1 cellular context compared by ENCODE assay signal in the genomic region with DNA sequence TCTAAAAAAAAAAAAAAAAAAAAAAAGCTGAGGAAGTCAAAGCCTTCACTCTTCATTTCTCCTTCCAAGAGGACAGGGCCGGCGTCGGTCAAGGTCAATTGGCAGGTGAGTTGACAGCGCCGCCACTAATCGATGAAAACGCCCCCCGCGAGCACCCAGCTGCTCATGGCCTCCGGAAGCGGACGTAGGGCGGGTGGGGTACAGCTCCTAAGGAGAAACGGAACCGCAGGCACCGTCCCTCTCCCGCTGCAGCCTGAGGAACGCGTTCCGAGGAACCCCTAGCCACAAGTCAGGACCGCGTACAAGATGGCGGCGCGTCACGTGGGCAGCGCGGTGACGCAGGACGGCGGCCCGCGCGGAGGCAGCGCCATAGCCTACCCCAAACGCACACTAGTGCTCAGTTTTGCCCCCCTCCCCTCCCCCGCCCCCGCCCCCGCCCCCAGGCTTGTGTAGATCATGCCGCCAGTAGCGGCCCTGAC.
TF ChIP-seq lines count a peak whose summit lies in the region.

A gene (plus strand): TSS at position 465 of the 479 bp plus-strand sequence. CDS start 16,045 bp downstream, outside the sequence.

TF ChIP-seq in HepG2, 621 proteins besides CTCF, POLR2A, EP300 and RAD21 (continued from another document and continues in another):
- TF ChIP-seq, protein P1, sequence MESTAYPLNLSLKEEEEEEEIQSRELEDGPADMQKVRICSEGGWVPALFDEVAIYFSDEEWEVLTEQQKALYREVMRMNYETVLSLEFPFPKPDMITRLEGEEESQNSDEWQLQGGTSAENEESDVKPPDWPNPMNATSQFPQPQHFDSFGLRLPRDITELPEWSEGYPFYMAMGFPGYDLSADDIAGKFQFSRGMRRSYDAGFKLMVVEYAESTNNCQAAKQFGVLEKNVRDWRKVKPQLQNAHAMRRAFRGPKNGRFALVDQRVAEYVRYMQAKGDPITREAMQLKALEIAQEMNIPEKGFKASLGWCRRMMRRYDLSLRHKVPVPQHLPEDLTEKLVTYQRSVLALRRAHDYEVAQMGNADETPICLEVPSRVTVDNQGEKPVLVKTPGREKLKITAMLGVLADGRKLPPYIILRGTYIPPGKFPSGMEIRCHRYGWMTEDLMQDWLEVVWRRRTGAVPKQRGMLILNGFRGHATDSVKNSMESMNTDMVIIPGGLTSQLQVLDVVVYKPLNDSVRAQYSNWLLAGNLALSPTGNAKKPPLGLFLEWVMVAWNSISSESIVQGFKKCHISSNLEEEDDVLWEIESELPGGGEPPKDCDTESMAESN (CRISPR knock-in tag; conservative IDR thresholded peaks at IDR 0.05): peak; percentile 77; the same call in 1 of the 2 replicates
- TF ChIP-seq MTF1 (CRISPR knock-in tag; IDR thresholded peaks at IDR 0.05) (no peak), GATAD1 (CRISPR knock-in tag; IDR thresholded peaks at IDR 0.05) (peak; percentile 89), YEATS2 (CRISPR knock-in tag; IDR thresholded peaks at IDR 0.05; ENCODE audit: borderline replicate concordance) (peak; percentile 90), SMC3 (IDR thresholded peaks at IDR 0.05; ENCODE audit: low read length) (no peak), ZEB1 (IDR thresholded peaks at IDR 0.05; ENCODE audit: insufficient replicate concordance, low read depth) (no peak), BCL6 (CRISPR knock-in tag; IDR thresholded peaks at IDR 0.05) (0 out of 2 replicates have a peak, but pooled peaks have one; percentile 12), MBD4 (IDR thresholded peaks at IDR 0.05; ENCODE audit: borderline replicate concordance, low read length) (no peak), CENPX (CRISPR knock-in tag; IDR thresholded peaks at IDR 0.05) (no peak), SOX5 (CRISPR knock-in tag; IDR thresholded peaks at IDR 0.05; ENCODE audit: borderline replicate concordance) (0 out of 2 replicates have a peak, but pooled peaks have one; percentile 41), ZNF567 (CRISPR knock-in tag; IDR thresholded peaks at IDR 0.05; ENCODE audit: borderline replicate concordance) (no peak), FOSL1 (CRISPR knock-in tag; IDR thresholded peaks at IDR 0.05; ENCODE audit: borderline replicate concordance) (no peak), ZNF749 (CRISPR knock-in tag; IDR thresholded peaks at IDR 0.05; ENCODE audit: borderline replicate concordance) (0 out of 2 replicates have a peak, but pooled peaks have one; percentile 71), SATB2 (CRISPR knock-in tag; IDR thresholded peaks at IDR 0.05) (no peak), NR2F6 (IDR thresholded peaks at IDR 0.05) (no peak), NR2F6 (CRISPR knock-in tag; IDR thresholded peaks at IDR 0.05) (peak; percentile 39; the same call in 1 of the 2 replicates), SIX4 (CRISPR knock-in tag; IDR thresholded peaks at IDR 0.05) (peak; percentile 16; the same call in 1 of the 2 replicates), ZSCAN25 (CRISPR knock-in tag; IDR thresholded peaks at IDR 0.05) (peak; percentile 58; the same call in 1 of the 2 replicates), MTF2 (CRISPR knock-in tag; IDR thresholded peaks at IDR 0.05; ENCODE audit: borderline replicate concordance) (peak; percentile 31; the same call in 1 of the 2 replicates), STAG1 (CRISPR knock-in tag; IDR thresholded peaks at IDR 0.05) (no peak), ZNF274 (CRISPR knock-in tag; IDR thresholded peaks at IDR 0.05) (0 out of 2 replicates have a peak, but pooled peaks have one; percentile 35), ZNF121 (CRISPR knock-in tag; IDR thresholded peaks at IDR 0.05) (no peak), ZNF83 (CRISPR knock-in tag; IDR thresholded peaks at IDR 0.05; ENCODE audit: borderline replicate concordance) (no peak), NR2F1 (CRISPR knock-in tag; IDR thresholded peaks at IDR 0.05) (no peak)
- TF ChIP-seq, protein P2, sequence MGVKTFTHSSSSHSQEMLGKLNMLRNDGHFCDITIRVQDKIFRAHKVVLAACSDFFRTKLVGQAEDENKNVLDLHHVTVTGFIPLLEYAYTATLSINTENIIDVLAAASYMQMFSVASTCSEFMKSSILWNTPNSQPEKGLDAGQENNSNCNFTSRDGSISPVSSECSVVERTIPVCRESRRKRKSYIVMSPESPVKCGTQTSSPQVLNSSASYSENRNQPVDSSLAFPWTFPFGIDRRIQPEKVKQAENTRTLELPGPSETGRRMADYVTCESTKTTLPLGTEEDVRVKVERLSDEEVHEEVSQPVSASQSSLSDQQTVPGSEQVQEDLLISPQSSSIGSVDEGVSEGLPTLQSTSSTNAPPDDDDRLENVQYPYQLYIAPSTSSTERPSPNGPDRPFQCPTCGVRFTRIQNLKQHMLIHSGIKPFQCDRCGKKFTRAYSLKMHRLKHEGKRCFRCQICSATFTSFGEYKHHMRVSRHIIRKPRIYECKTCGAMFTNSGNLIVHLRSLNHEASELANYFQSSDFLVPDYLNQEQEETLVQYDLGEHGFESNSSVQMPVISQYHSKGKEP (CRISPR knock-in tag; IDR thresholded peaks at IDR 0.05): no peak
- TF ChIP-seq, protein P3, sequence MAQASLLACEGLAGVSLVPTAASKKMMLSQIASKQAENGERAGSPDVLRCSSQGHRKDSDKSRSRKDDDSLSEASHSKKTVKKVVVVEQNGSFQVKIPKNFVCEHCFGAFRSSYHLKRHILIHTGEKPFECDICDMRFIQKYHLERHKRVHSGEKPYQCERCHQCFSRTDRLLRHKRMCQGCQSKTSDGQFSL (CRISPR knock-in tag; IDR thresholded peaks at IDR 0.05): no peak
- TF ChIP-seq, protein P4, sequence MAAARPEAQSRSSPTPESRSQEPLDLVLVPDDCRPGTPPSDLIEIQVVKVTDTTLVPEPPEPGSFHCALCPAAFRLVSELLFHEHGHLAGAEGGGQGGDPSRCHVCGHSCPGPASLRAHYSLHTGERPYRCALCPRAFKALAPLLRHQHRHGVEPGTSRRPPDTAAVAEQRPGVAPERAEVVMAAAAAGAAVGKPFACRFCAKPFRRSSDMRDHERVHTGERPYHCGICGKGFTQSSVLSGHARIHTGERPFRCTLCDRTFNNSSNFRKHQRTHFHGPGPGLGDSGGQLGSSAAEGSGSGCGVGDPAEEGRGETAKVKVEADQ (CRISPR knock-in tag; IDR thresholded peaks at IDR 0.05; ENCODE audit: borderline replicate concordance): peak; percentile 33; the same call in 1 of the 2 replicates
- TF ChIP-seq, protein P5, sequence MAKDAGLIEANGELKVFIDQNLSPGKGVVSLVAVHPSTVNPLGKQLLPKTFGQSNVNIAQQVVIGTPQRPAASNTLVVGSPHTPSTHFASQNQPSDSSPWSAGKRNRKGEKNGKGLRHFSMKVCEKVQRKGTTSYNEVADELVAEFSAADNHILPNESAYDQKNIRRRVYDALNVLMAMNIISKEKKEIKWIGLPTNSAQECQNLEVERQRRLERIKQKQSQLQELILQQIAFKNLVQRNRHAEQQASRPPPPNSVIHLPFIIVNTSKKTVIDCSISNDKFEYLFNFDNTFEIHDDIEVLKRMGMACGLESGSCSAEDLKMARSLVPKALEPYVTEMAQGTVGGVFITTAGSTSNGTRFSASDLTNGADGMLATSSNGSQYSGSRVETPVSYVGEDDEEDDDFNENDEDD (CRISPR knock-in tag; IDR thresholded peaks at IDR 0.05; ENCODE audit: borderline replicate concordance): no peak; the same call in 1 of the 2 replicates
- TF ChIP-seq, protein P6, sequence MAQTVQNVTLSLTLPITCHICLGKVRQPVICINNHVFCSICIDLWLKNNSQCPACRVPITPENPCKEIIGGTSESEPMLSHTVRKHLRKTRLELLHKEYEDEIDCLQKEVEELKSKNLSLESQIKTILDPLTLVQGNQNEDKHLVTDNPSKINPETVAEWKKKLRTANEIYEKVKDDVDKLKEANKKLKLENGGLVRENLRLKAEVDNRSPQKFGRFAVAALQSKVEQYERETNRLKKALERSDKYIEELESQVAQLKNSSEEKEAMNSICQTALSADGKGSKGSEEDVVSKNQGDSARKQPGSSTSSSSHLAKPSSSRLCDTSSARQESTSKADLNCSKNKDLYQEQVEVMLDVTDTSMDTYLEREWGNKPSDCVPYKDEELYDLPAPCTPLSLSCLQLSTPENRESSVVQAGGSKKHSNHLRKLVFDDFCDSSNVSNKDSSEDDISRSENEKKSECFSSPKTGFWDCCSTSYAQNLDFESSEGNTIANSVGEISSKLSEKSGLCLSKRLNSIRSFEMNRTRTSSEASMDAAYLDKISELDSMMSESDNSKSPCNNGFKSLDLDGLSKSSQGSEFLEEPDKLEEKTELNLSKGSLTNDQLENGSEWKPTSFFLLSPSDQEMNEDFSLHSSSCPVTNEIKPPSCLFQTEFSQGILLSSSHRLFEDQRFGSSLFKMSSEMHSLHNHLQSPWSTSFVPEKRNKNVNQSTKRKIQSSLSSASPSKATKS (CRISPR knock-in tag; IDR thresholded peaks at IDR 0.05): no peak
- TF ChIP-seq, protein P7, sequence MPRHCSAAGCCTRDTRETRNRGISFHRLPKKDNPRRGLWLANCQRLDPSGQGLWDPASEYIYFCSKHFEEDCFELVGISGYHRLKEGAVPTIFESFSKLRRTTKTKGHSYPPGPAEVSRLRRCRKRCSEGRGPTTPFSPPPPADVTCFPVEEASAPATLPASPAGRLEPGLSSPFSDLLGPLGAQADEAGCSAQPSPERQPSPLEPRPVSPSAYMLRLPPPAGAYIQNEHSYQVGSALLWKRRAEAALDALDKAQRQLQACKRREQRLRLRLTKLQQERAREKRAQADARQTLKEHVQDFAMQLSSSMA (CRISPR knock-in tag; IDR thresholded peaks at IDR 0.05): peak; percentile 77; the same call in 1 of the 2 replicates
- TF ChIP-seq, protein P8, sequence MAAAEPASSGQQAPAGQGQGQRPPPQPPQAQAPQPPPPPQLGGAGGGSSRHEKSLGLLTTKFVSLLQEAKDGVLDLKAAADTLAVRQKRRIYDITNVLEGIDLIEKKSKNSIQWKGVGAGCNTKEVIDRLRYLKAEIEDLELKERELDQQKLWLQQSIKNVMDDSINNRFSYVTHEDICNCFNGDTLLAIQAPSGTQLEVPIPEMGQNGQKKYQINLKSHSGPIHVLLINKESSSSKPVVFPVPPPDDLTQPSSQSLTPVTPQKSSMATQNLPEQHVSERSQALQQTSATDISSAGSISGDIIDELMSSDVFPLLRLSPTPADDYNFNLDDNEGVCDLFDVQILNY (CRISPR knock-in tag; conservative IDR thresholded peaks at IDR 0.05): 0 out of 2 replicates have a peak, but pooled peaks have one; percentile 23
- TF ChIP-seq, protein P9, sequence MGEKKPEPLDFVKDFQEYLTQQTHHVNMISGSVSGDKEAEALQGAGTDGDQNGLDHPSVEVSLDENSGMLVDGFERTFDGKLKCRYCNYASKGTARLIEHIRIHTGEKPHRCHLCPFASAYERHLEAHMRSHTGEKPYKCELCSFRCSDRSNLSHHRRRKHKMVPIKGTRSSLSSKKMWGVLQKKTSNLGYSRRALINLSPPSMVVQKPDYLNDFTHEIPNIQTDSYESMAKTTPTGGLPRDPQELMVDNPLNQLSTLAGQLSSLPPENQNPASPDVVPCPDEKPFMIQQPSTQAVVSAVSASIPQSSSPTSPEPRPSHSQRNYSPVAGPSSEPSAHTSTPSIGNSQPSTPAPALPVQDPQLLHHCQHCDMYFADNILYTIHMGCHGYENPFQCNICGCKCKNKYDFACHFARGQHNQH (CRISPR knock-in tag; IDR thresholded peaks at IDR 0.05): peak; percentile 56; the same call in 1 of the 2 replicates
- TF ChIP-seq, protein P10, sequence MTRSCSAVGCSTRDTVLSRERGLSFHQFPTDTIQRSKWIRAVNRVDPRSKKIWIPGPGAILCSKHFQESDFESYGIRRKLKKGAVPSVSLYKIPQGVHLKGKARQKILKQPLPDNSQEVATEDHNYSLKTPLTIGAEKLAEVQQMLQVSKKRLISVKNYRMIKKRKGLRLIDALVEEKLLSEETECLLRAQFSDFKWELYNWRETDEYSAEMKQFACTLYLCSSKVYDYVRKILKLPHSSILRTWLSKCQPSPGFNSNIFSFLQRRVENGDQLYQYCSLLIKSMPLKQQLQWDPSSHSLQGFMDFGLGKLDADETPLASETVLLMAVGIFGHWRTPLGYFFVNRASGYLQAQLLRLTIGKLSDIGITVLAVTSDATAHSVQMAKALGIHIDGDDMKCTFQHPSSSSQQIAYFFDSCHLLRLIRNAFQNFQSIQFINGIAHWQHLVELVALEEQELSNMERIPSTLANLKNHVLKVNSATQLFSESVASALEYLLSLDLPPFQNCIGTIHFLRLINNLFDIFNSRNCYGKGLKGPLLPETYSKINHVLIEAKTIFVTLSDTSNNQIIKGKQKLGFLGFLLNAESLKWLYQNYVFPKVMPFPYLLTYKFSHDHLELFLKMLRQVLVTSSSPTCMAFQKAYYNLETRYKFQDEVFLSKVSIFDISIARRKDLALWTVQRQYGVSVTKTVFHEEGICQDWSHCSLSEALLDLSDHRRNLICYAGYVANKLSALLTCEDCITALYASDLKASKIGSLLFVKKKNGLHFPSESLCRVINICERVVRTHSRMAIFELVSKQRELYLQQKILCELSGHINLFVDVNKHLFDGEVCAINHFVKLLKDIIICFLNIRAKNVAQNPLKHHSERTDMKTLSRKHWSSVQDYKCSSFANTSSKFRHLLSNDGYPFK (CRISPR knock-in tag; IDR thresholded peaks at IDR 0.05; ENCODE audit: borderline replicate concordance): 0 out of 2 replicates have a peak, but pooled peaks have one; percentile 18
- TF ChIP-seq, protein P11, sequence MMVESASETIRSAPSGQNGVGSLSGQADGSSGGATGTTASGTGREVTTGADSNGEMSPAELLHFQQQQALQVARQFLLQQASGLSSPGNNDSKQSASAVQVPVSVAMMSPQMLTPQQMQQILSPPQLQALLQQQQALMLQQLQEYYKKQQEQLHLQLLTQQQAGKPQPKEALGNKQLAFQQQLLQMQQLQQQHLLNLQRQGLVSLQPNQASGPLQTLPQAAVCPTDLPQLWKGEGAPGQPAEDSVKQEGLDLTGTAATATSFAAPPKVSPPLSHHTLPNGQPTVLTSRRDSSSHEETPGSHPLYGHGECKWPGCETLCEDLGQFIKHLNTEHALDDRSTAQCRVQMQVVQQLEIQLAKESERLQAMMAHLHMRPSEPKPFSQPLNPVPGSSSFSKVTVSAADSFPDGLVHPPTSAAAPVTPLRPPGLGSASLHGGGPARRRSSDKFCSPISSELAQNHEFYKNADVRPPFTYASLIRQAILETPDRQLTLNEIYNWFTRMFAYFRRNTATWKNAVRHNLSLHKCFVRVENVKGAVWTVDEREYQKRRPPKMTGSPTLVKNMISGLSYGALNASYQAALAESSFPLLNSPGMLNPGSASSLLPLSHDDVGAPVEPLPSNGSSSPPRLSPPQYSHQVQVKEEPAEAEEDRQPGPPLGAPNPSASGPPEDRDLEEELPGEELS (CRISPR knock-in tag; IDR thresholded peaks at IDR 0.05): peak; percentile 29; the same call in 1 of the 2 replicates
- TF ChIP-seq, protein P12, sequence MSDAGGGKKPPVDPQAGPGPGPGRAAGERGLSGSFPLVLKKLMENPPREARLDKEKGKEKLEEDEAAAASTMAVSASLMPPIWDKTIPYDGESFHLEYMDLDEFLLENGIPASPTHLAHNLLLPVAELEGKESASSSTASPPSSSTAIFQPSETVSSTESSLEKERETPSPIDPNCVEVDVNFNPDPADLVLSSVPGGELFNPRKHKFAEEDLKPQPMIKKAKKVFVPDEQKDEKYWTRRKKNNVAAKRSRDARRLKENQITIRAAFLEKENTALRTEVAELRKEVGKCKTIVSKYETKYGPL (CRISPR knock-in tag; IDR thresholded peaks at IDR 0.05): no peak
- TF ChIP-seq, protein P13, sequence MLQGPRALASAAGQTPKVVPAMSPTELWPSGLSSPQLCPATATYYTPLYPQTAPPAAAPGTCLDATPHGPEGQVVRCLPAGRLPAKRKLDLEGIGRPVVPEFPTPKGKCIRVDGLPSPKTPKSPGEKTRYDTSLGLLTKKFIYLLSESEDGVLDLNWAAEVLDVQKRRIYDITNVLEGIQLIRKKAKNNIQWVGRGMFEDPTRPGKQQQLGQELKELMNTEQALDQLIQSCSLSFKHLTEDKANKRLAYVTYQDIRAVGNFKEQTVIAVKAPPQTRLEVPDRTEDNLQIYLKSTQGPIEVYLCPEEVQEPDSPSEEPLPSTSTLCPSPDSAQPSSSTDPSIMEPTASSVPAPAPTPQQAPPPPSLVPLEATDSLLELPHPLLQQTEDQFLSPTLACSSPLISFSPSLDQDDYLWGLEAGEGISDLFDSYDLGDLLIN (CRISPR knock-in tag; IDR thresholded peaks at IDR 0.05; ENCODE audit: borderline replicate concordance): no peak
